ENCODE assay signal across 11 cellular contexts in genomic region chrX:38458071-38458470, GRCh38.
DNase-seq lines count a peak whose midpoint lies in the region; ATAC-seq and TF ChIP-seq lines count a peak whose summit lies in the region.
"Had no signal": no experiment of that assay in that cellular context is flagged by ENCODE, and none has a peak within 500 bp of the region (broad histone marks: within the 10 kb centered on the region; RNA-seq: fewer than 3 reads in every experiment).

No MANE protein-coding gene starts in this region.

- H3K4me3 ChIP-seq in GM23338 (no peak overlapping the region), brain microvascular endothelial cell (ENCODE audit: low read depth, low read length) (no peak overlapping the region)
- H3K4me3 ChIP-seq: prostate gland had no signal

- no peak overlapping the region for H3K4me2 ChIP-seq in GM23338

- H3K27ac ChIP-seq in GM23338 (ENCODE audit: low read depth) (no peak overlapping the region), brain microvascular endothelial cell (no peak overlapping the region)
- H3K27ac ChIP-seq: prostate gland had no signal

- H2AFZ ChIP-seq in GM23338, result no peak overlapping the region

- H3K27me3 ChIP-seq in GM23338 (ENCODE audit: insufficient read depth) (no peaks in the 10 kb centered on the region), brain microvascular endothelial cell (replicated peaks) (no peaks in the 10 kb centered on the region)

- no peaks in the 10 kb centered on the region for H3K27me3 Mint-ChIP-seq in GM23338 (ENCODE audit: insufficient read depth, low read depth, poor library complexity)

- no peak overlapping the region for H3K4me3 Mint-ChIP-seq in GM23338
- H3K4me3 Mint-ChIP-seq: activated naive CD8-positive, alpha-beta T cell treated with anti-CD3 and anti-CD28 coated beads, Interleukin-2, amount 10 ng/mL, durations not matched to agents 7 days and 5 days; CD8-positive, alpha-beta T cell had no signal

- H4K20me1 ChIP-seq in GM23338 (replicated peaks; ENCODE audit: insufficient read depth), result no peaks in the 10 kb centered on the region

- H3K9me3 Mint-ChIP-seq in GM23338, result peaks cover 17% of the 10 kb centered on the region; the same call in 2 of the 3 replicates
- H3K9me3 Mint-ChIP-seq: activated naive CD8-positive, alpha-beta T cell treated with anti-CD3 and anti-CD28 coated beads, Interleukin-2, amount 10 ng/mL, durations not matched to agents 7 days and 5 days had no signal

- H3F3A ChIP-seq in GM23338 (replicated peaks; ENCODE audit: low read depth), result no peaks in the 10 kb centered on the region

- ATAC-seq in GM23338 (no peak), HG03175 (IDR thresholded peaks at IDR 0.05; ENCODE audit: unreplicated experiment) (no peak)
- ATAC-seq: CD8-positive, alpha-beta T cell had no signal

- TF ChIP-seq CTCF in GM23338 (conservative IDR thresholded peaks at IDR 0.05; ENCODE audit: low read depth in 2 of 2), result peak in 1 of 2 experiments; percentile 41; a peak in 2 of 4 replicates
- no peak for TF ChIP-seq CTCF in brain microvascular endothelial cell (IDR thresholded peaks at IDR 0.05; ENCODE audit: low read depth, low read length, missing control alignments)

- H3K36me3 Mint-ChIP-seq in GM23338 (ENCODE audit: low read depth), result no peaks in the 10 kb centered on the region; the same call in 2 of the 3 replicates
- H3K36me3 Mint-ChIP-seq: activated naive CD8-positive, alpha-beta T cell treated with anti-CD3 and anti-CD28 coated beads, Interleukin-2, amount 10 ng/mL, durations not matched to agents 7 days and 5 days; CD8-positive, alpha-beta T cell had no signal

- H3K4me1 ChIP-seq in GM23338 (ENCODE audit: insufficient read depth), result no peaks in the 10 kb centered on the region
- H3K4me1 ChIP-seq: prostate gland had no signal

- DNase-seq in GM23338 (ENCODE audit: low spot score) (peak; percentile 6), NCI-H2107 (lab: John Stamatoyannopoulos, UW) (peak; percentile 0), cerebellum (ENCODE audit: low spot score) (peak; percentile 45), myocyte (ENCODE audit: low read depth) (peak; percentile 29), ecto neural progenitor cell (ENCODE audit: low spot score) (no peak), brain microvascular endothelial cell (no peak)
- DNase-seq: activated naive CD8-positive, alpha-beta T cell treated with anti-CD3 and anti-CD28 coated beads, Interleukin-2, amount 10 ng/mL, durations not matched to agents 7 days and 5 days; CD8-positive, alpha-beta T cell; NCI-H1436 treated with DMSO at 0.1 percent for 48 hours had no signal

- no peaks in the 10 kb centered on the region for H3K79me2 ChIP-seq in GM23338 (replicated peaks; ENCODE audit: insufficient read depth)

- H3K36me3 ChIP-seq in GM23338 (ENCODE audit: insufficient read depth), result no peaks in the 10 kb centered on the region
- no peaks in the 10 kb centered on the region for H3K36me3 ChIP-seq in brain microvascular endothelial cell (replicated peaks)
- H3K36me3 ChIP-seq: prostate gland had no signal

- no peak overlapping the region for H3K27ac Mint-ChIP-seq in GM23338
- H3K27ac Mint-ChIP-seq: activated naive CD8-positive, alpha-beta T cell treated with anti-CD3 and anti-CD28 coated beads, Interleukin-2, amount 10 ng/mL, durations not matched to agents 7 days and 5 days; CD8-positive, alpha-beta T cell had no signal

- no peaks in the 10 kb centered on the region for H3K4me1 Mint-ChIP-seq in GM23338
- H3K4me1 Mint-ChIP-seq: activated naive CD8-positive, alpha-beta T cell treated with anti-CD3 and anti-CD28 coated beads, Interleukin-2, amount 10 ng/mL, durations not matched to agents 7 days and 5 days had no signal

- in situ Hi-C loops in brain microvascular endothelial cell (cut with HindIII; ENCODE audit: low pct_ligation_motif_present, low sequenced_read_pairs), result no loop called here

- no peaks in the 10 kb centered on the region for H3K9me2 ChIP-seq in GM23338 (ENCODE audit: insufficient read depth)

TF ChIP-seq in GM23338, 12 proteins besides CTCF, POLR2A, EP300 and RAD21 (continues in another document):
- TF ChIP-seq ETS1 (IDR thresholded peaks at IDR 0.05) (no peak), NANOG (IDR thresholded peaks at IDR 0.05; ENCODE audit: borderline replicate concordance) (no peak), REST (IDR thresholded peaks at IDR 0.05; ENCODE audit: unreplicated experiment) (no peak)

Comparison
In these comparisons a context has a peak if more than half of its experiments do, and no peak if none do; other contexts are left out.
1. DNase-seq: peak in GM23338 (single experiment), NCI-H2107 (single experiment), cerebellum (single experiment) and myocyte (single experiment); none in ecto neural progenitor cell (single experiment) and brain microvascular endothelial cell (single experiment).